ENCODE assay signal across 1 cellular context in genomic region chr1:1687846-1688245, GRCh38.
TF ChIP-seq lines count a peak whose summit lies in the region.

No MANE protein-coding gene starts in this region.

TF ChIP-seq in H1, 55 proteins besides CTCF, POLR2A, EP300 and RAD21:
- TF ChIP-seq RBBP5 (IDR thresholded peaks at IDR 0.05; ENCODE audit: borderline replicate concordance, low read depth, low read length) (no peak), MAX (IDR thresholded peaks at IDR 0.05) (no peak), ATF2 (IDR thresholded peaks at IDR 0.05; ENCODE audit: low read length) (no peak), NRF1 (IDR thresholded peaks at IDR 0.05; ENCODE audit: low read depth, low read length) (no peak), SP4 (IDR thresholded peaks at IDR 0.05; ENCODE audit: low read length) (no peak), E2F6 (IDR thresholded peaks at IDR 0.05) (no peak), POLR2AphosphoS5 (IDR thresholded peaks at IDR 0.05; ENCODE audit: low read depth, low read length) (no peak), TAF1 (IDR thresholded peaks at IDR 0.05; ENCODE audit: low read depth, low read length) (no peak), ATF3 (IDR thresholded peaks at IDR 0.05; ENCODE audit: insufficient read depth, low read depth, low read length) (no peak), SP1 (IDR thresholded peaks at IDR 0.05; ENCODE audit: low read depth, low read length) (no peak), YY1 (IDR thresholded peaks at IDR 0.05; ENCODE audit: low read depth, low read length) (no peak), KDM1A (IDR thresholded peaks at IDR 0.05; ENCODE audit: borderline replicate concordance, low read length) (no peak), SRF (IDR thresholded peaks at IDR 0.05; ENCODE audit: low read depth, low read length) (no peak), CHD7 (IDR thresholded peaks at IDR 0.05; ENCODE audit: insufficient replicate concordance, low read length) (no peak), MAFK (IDR thresholded peaks at IDR 0.05; ENCODE audit: low read depth, low read length) (no peak), KDM5A (IDR thresholded peaks at IDR 0.05; ENCODE audit: low read length) (no peak)
